Comparison of ENCODE assay signal across 35 cellular contexts in genomic region chr5:82590112-82590511, GRCh38.
"Had no signal": no experiment of that assay in that cellular context is flagged by ENCODE, and none has a peak within 500 bp of the region (broad histone marks: within the 10 kb centered on the region; RNA-seq: fewer than 3 reads in every experiment).

No MANE protein-coding gene starts in this region.

- H3K27me3 ChIP-seq: MG63 had no signal

- H3K4me3 ChIP-seq: MG63 had no signal

- H3K36me3 ChIP-seq: MG63 had no signal

- DNase-seq: Karpas-422, Kasumi-1, MG63, MM.1S, MV-4-11, NCI-H1048, NCI-H1092, NCI-H1092 treated with DMSO at 0.1 percent for 48 hours, NCI-H1105, NCI-H1105 treated with DMSO at 0.1 percent for 48 hours, NCI-H1417, NCI-H1417 treated with DMSO at 0.1 percent for 48 hours, NCI-H1436, NCI-H1436 treated with DMSO at 0.1 percent for 48 hours, NCI-H146, NCI-H1694, NCI-H1694 treated with DMSO at 0.1 percent for 48 hours, NCI-H187, NCI-H187 treated with DMSO at 0.1 percent for 48 hours, NCI-H1930, NCI-H2029, NCI-H2029 treated with DMSO at 0.1 percent for 48 hours, NCI-H2081, NCI-H2081 treated with DMSO at 0.1 percent for 48 hours, NCI-H2107, NCI-H2171, NCI-H2171 treated with DMSO at 0.1 percent for 48 hours, NCI-H2227 treated with DMSO at 0.1 percent for 48 hours, NCI-H226, NCI-H345, NCI-H446, NCI-H446 treated with DMSO at 0.1 percent for 48 hours, NCI-H510A, NCI-H510A treated with DMSO at 0.1 percent for 48 hours, NCI-H524 had no signal
